1 cellular context compared by ENCODE assay signal in genomic region chr20:62830821-62831220, GRCh38.
A peak's percentile ranks its signal among the peaks of the same experiment; 100 is the strongest.
TF ChIP-seq lines count a peak whose summit lies in the region.

No MANE protein-coding gene starts in this region.

TF ChIP-seq in K562, 482 proteins besides CTCF, POLR2A, EP300 and RAD21:
- no peak for TF ChIP-seq ZNF311 (CRISPR knock-in tag; IDR thresholded peaks at IDR 0.05)
- no peak for TF ChIP-seq POU5F1 (IDR thresholded peaks at IDR 0.05; ENCODE audit: borderline replicate concordance, low read depth, low read length, partially characterized antibody)
- no peak for TF ChIP-seq E2F5 (CRISPR knock-in tag; IDR thresholded peaks at IDR 0.05)
- TF ChIP-seq ZNF444 (CRISPR knock-in tag; IDR thresholded peaks at IDR 0.05), result no peak
- TF ChIP-seq RNF2 (IDR thresholded peaks at IDR 0.05), result no peak
- TF ChIP-seq ZZZ3 (IDR thresholded peaks at IDR 0.05), result no peak
- TF ChIP-seq ZNF253 (CRISPR knock-in tag; conservative IDR thresholded peaks at IDR 0.05), result no peak
- TF ChIP-seq SAFB (IDR thresholded peaks at IDR 0.05; ENCODE audit: borderline replicate concordance, low read depth, low read length), result peak; percentile 58; the same call in 1 of the 2 replicates
- peak; percentile 94 for TF ChIP-seq ZBTB33 (CRISPR knock-in tag; IDR thresholded peaks at IDR 0.05)
- no peak for TF ChIP-seq GATAD2A (IDR thresholded peaks at IDR 0.05)
- TF ChIP-seq, protein P1, sequence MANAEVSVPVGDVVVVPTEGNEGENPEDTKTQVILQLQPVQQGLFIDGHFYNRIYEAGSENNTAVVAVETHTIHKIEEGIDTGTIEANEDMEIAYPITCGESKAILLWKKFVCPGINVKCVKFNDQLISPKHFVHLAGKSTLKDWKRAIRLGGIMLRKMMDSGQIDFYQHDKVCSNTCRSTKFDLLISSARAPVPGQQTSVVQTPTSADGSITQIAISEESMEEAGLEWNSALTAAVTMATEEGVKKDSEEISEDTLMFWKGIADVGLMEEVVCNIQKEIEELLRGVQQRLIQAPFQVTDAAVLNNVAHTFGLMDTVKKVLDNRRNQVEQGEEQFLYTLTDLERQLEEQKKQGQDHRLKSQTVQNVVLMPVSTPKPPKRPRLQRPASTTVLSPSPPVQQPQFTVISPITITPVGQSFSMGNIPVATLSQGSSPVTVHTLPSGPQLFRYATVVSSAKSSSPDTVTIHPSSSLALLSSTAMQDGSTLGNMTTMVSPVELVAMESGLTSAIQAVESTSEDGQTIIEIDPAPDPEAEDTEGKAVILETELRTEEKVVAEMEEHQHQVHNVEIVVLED (CRISPR knock-in tag; IDR thresholded peaks at IDR 0.05), result no peak
- no peak for TF ChIP-seq TCF15 (CRISPR knock-in tag; IDR thresholded peaks at IDR 0.05)
- TF ChIP-seq, protein P2, sequence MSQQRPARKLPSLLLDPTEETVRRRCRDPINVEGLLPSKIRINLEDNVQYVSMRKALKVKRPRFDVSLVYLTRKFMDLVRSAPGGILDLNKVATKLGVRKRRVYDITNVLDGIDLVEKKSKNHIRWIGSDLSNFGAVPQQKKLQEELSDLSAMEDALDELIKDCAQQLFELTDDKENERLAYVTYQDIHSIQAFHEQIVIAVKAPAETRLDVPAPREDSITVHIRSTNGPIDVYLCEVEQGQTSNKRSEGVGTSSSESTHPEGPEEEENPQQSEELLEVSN (IDR thresholded peaks at IDR 0.05; ENCODE audit: borderline replicate concordance in 1 of 2, extremely low read depth in 1 of 2, insufficient read depth in 1 of 2, insufficient read length in 1 of 2, low read depth in 1 of 2, low read length in 1 of 2, poor library complexity in 1 of 2, severe bottlenecking in 1 of 2), result peak in 1 of 2 experiments; percentile 52
- TF ChIP-seq, protein P3, sequence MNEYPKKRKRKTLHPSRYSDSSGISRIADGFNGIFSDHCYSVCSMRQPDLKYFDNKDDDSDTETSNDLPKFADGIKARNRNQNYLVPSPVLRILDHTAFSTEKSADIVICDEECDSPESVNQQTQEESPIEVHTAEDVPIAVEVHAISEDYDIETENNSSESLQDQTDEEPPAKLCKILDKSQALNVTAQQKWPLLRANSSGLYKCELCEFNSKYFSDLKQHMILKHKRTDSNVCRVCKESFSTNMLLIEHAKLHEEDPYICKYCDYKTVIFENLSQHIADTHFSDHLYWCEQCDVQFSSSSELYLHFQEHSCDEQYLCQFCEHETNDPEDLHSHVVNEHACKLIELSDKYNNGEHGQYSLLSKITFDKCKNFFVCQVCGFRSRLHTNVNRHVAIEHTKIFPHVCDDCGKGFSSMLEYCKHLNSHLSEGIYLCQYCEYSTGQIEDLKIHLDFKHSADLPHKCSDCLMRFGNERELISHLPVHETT (CRISPR knock-in tag; conservative IDR thresholded peaks at IDR 0.05 in 1 of 2, IDR thresholded peaks at IDR 0.05 in 1 of 2), result no peak
- no peak for TF ChIP-seq NCOA6 (IDR thresholded peaks at IDR 0.05)
- TF ChIP-seq, protein P4, sequence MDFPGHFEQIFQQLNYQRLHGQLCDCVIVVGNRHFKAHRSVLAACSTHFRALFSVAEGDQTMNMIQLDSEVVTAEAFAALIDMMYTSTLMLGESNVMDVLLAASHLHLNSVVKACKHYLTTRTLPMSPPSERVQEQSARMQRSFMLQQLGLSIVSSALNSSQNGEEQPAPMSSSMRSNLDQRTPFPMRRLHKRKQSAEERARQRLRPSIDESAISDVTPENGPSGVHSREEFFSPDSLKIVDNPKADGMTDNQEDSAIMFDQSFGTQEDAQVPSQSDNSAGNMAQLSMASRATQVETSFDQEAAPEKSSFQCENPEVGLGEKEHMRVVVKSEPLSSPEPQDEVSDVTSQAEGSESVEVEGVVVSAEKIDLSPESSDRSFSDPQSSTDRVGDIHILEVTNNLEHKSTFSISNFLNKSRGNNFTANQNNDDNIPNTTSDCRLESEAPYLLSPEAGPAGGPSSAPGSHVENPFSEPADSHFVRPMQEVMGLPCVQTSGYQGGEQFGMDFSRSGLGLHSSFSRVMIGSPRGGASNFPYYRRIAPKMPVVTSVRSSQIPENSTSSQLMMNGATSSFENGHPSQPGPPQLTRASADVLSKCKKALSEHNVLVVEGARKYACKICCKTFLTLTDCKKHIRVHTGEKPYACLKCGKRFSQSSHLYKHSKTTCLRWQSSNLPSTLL (IDR thresholded peaks at IDR 0.05), result no peak
- TF ChIP-seq, protein P5, sequence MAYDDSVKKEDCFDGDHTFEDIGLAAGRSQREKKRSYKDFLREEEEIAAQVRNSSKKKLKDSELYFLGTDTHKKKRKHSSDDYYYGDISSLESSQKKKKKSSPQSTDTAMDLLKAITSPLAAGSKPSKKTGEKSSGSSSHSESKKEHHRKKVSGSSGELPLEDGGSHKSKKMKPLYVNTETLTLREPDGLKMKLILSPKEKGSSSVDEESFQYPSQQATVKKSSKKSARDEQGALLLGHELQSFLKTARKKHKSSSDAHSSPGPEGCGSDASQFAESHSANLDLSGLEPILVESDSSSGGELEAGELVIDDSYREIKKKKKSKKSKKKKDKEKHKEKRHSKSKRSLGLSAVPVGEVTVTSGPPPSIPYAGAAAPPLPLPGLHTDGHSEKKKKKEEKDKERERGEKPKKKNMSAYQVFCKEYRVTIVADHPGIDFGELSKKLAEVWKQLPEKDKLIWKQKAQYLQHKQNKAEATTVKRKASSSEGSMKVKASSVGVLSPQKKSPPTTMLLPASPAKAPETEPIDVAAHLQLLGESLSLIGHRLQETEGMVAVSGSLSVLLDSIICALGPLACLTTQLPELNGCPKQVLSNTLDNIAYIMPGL (CRISPR knock-in tag; IDR thresholded peaks at IDR 0.05), result no peak
- TF ChIP-seq CAMTA2 (CRISPR knock-in tag; conservative IDR thresholded peaks at IDR 0.05), result no peak
- no peak for TF ChIP-seq RNF219 (CRISPR knock-in tag; IDR thresholded peaks at IDR 0.05)
- no peak for TF ChIP-seq ATF6 (CRISPR knock-in tag; IDR thresholded peaks at IDR 0.05)
- TF ChIP-seq ZNF140 (CRISPR knock-in tag; IDR thresholded peaks at IDR 0.05), result no peak
- no peak for TF ChIP-seq POLR2B (IDR thresholded peaks at IDR 0.05; ENCODE audit: low read depth, partially characterized antibody)
- no peak for TF ChIP-seq PPARD (CRISPR knock-in tag; IDR thresholded peaks at IDR 0.05)
- TF ChIP-seq POLR3G (IDR thresholded peaks at IDR 0.05; ENCODE audit: extremely low read depth, insufficient read length, insufficient replicate concordance), result no peak
TF ChIP-seq in K562: peak in this region for 3.
